Comparison of ENCODE assay signal across 18 cellular contexts in genomic region chr21:44763451-44764318, GRCh38. TPM values are rescaled to one million over a fixed set of nuclear protein-coding genes. Genes with fewer than 3 reads are reported as not detected.
DNase-seq lines count a peak whose midpoint lies in the region; ATAC-seq and TF ChIP-seq lines count a peak whose summit lies in the region.
"Had no signal": no experiment of that assay in that cellular context is flagged by ENCODE, and none has a peak within 500 bp of the region (broad histone marks: within the 10 kb centered on the region; RNA-seq: fewer than 3 reads in every experiment).

No MANE protein-coding gene starts in this region.

- H3K27ac Mint-ChIP-seq in chondrocyte (ENCODE audit: unreplicated experiment) (no peak overlapping the region), H9 (no peak overlapping the region; a peak in 1 of 7 replicates)
- H3K27ac Mint-ChIP-seq: CD8-positive, alpha-beta T cell; HFFc6 had no signal

- H3K79me2 ChIP-seq in H9 (ENCODE audit: insufficient read depth, low read length), result no peaks in the 10 kb centered on the region

- H3K4ac ChIP-seq in neuronal stem cell (ENCODE audit: low read length) (no peak overlapping the region), H9 (ENCODE audit: low read depth, low read length) (no peak overlapping the region)

- H3K4me2 ChIP-seq in neuronal stem cell (ENCODE audit: insufficient read depth, low read length, poor library complexity, severe bottlenecking), result no peak overlapping the region
- no peak overlapping the region for H3K4me2 ChIP-seq in H9 (ENCODE audit: insufficient read depth, insufficient read length, low read length)

- H3K27me3 ChIP-seq in right cardiac atrium (ENCODE audit: control insufficient read depth, insufficient read depth) (no peaks in the 10 kb centered on the region), neuronal stem cell (ENCODE audit: control insufficient read depth in 3 of 3, insufficient read depth in 3 of 3, low read depth in 1 of 3, low read length in 3 of 3) (no peaks in the 10 kb centered on the region), esophagus muscularis mucosa (no peaks in the 10 kb centered on the region), H9 (ENCODE audit: insufficient read depth, low read length) (no peaks in the 10 kb centered on the region)
- H3K27me3 ChIP-seq: BLaER1 had no signal

- no peak overlapping the region for H4K91ac ChIP-seq in neuronal stem cell (ENCODE audit: low read depth, low read length, poor library complexity)
- no peak overlapping the region for H4K91ac ChIP-seq in H9 (ENCODE audit: insufficient read length, low read depth, low read length)

- H2AFZ ChIP-seq in neuronal stem cell (ENCODE audit: low read length) (no peak overlapping the region), H9 (ENCODE audit: low read length) (no peak overlapping the region)

- no peak for TF ChIP-seq POLR2A in esophagus muscularis mucosa (IDR thresholded peaks at IDR 0.05; ENCODE audit: low read depth)

- H2AK5ac ChIP-seq in neuronal stem cell (ENCODE audit: low read depth, low read length), result peak overlapping the region; percentile 37
- no peak overlapping the region for H2AK5ac ChIP-seq in H9 (ENCODE audit: insufficient read length, low read length)

- peak overlapping the region; percentile 56 for H3K14ac ChIP-seq in neuronal stem cell (ENCODE audit: low read length)
- no peak overlapping the region for H3K14ac ChIP-seq in H9 (ENCODE audit: insufficient read depth, low read length)

- TF ChIP-seq EP300 in esophagus muscularis mucosa (IDR thresholded peaks at IDR 0.05), result no peak

- no peaks in the 10 kb centered on the region for H4K20me1 ChIP-seq in H9 (ENCODE audit: control insufficient read depth, insufficient read depth, insufficient read length)

- intact Hi-C loops in right cardiac atrium (cut with DNase I), result no loop called here
- intact Hi-C loops in left cardiac atrium (cut with DNase I), result no loop called here
- intact Hi-C loops in esophagus muscularis mucosa (cut with DNase I), result no loop called here

- no peaks in the 10 kb centered on the region for H3K27me3 Mint-ChIP-seq in chondrocyte (ENCODE audit: low read depth)
- peaks cover 1% of the 10 kb centered on the region; the same call in 1 of the 2 replicates for H3K27me3 Mint-ChIP-seq in H9 (ENCODE audit: low read depth)

- H3K36me3 Mint-ChIP-seq in chondrocyte (ENCODE audit: low read depth) (no peaks in the 10 kb centered on the region), H9 (ENCODE audit: insufficient read depth in 1 of 3, low read depth in 3 of 3) (peaks cover 0 to 4% (median 3%) of the 10 kb centered on the region in 3 experiments; a peak in 2 of 7 replicates)

- H4K5ac ChIP-seq in H9 (ENCODE audit: insufficient read length, low read depth, low read length), result no peak overlapping the region

- no peak overlapping the region for H3K18ac ChIP-seq in neuronal stem cell (ENCODE audit: low read length)
- H3K18ac ChIP-seq in H9 (ENCODE audit: insufficient read length, low read depth, low read length), result no peak overlapping the region

- H3K79me1 ChIP-seq in neuronal stem cell (ENCODE audit: low read depth, low read length), result peaks cover 11% of the 10 kb centered on the region
- no peaks in the 10 kb centered on the region for H3K79me1 ChIP-seq in H9 (ENCODE audit: insufficient read depth, low read depth, low read length, poor library complexity, severe bottlenecking)

- DNase-seq in right cardiac atrium (peak in 2 of 3 donors; percentile 43 to 49), left cardiac atrium (no peak), chondrocyte (ENCODE audit: low spot score) (peak; percentile 83), neuronal stem cell (ENCODE audit: low spot score) (no peak), esophagus muscularis mucosa (ENCODE audit: extremely low spot score) (no peak), KBM-7 (no peak), H9 (no peak)
- DNase-seq: CD8-positive, alpha-beta T cell; HFFc6; IMR-90; Karpas-422; MM.1S; NCI-H1092; NCI-H146; NCI-H2081 treated with DMSO at 0.1 percent for 48 hours; NK-92 treated with Interleukin-12 subunit alpha and Interleukin-12 subunit beta, amount 100 ng/mL, for 24 hours; Right ventricle myocardium superior had no signal

- H3K9me3 Mint-ChIP-seq in chondrocyte (ENCODE audit: low read depth) (no peaks in the 10 kb centered on the region), H9 (no peaks in the 10 kb centered on the region)
- H3K9me3 Mint-ChIP-seq: CD8-positive, alpha-beta T cell; HFFc6 had no signal

- H3K4me1 ChIP-seq in right cardiac atrium (ENCODE audit: control insufficient read depth, insufficient read depth, low read length) (no peaks in the 10 kb centered on the region), neuronal stem cell (ENCODE audit: control insufficient read depth in 2 of 2, insufficient read depth in 1 of 2, low read depth in 1 of 2, low read length in 2 of 2) (peaks cover 12 to 27% of the 10 kb centered on the region in 2 donors), esophagus muscularis mucosa (peaks cover 0 to 2% (median 0%) of the 10 kb centered on the region in 4 donors), H9 (ENCODE audit: insufficient read depth, low read length) (no peaks in the 10 kb centered on the region; the same call in 1 of the 2 replicates)

- H4K8ac ChIP-seq in neuronal stem cell (ENCODE audit: low read depth, low read length) (no peak overlapping the region), H9 (replicated peaks; ENCODE audit: insufficient read length, low read depth, low read length) (no peak overlapping the region)

- H3K36me3 ChIP-seq in neuronal stem cell (replicated peaks in 1 of 2; ENCODE audit: control insufficient read depth in 2 of 2, insufficient read depth in 2 of 2, low read length in 2 of 2) (peaks cover 0 to 3% of the 10 kb centered on the region in 2 donors), esophagus muscularis mucosa (peaks cover 0 to 9% (median 4%) of the 10 kb centered on the region in 4 donors)
- H3K36me3 ChIP-seq: BLaER1 had no signal

- H3K4me3 ChIP-seq in right cardiac atrium (ENCODE audit: low read length) (no peak overlapping the region), neuronal stem cell (ENCODE audit: low read length in 2 of 2) (no peak overlapping the region), esophagus muscularis mucosa (no peak overlapping the region)
- H3K4me3 ChIP-seq: BLaER1 had no signal

- in situ Hi-C loops in KBM-7 (cut with MboI; ENCODE audit: low pct_unique_long_range_greater_than_20kb, low sequenced_read_pairs), result no loop called here

- H3K4me3 Mint-ChIP-seq in chondrocyte (ENCODE audit: unreplicated experiment) (no peak overlapping the region), H9 (no peak overlapping the region)
- H3K4me3 Mint-ChIP-seq: CD8-positive, alpha-beta T cell; HFFc6 had no signal

- no peaks in the 10 kb centered on the region for H3K23me2 ChIP-seq in H9 (ENCODE audit: insufficient read length, low read depth, low read length, poor library complexity, severe bottlenecking)

- no peak for ATAC-seq in right cardiac atrium
- no peak for ATAC-seq in left cardiac atrium
- ATAC-seq: CD8-positive, alpha-beta T cell had no signal

- H3K9ac ChIP-seq in neuronal stem cell (ENCODE audit: low read depth, low read length, poor library complexity) (peak overlapping the region; percentile 60), H9 (ENCODE audit: extremely low read depth, insufficient read length, low read length) (no peak overlapping the region)
- H3K9ac ChIP-seq: BLaER1 had no signal

- H3K56ac ChIP-seq in H9 (ENCODE audit: insufficient read length, low read depth, low read length), result no peak overlapping the region

- H2BK12ac ChIP-seq in neuronal stem cell (ENCODE audit: low read length) (no peak overlapping the region), H9 (ENCODE audit: insufficient read length, low read depth, low read length) (no peak overlapping the region)

- H2BK15ac ChIP-seq in neuronal stem cell (ENCODE audit: low read length) (no peak overlapping the region), H9 (ENCODE audit: low read depth, low read length) (no peak overlapping the region)

- TF ChIP-seq CTCF in chondrocyte (IDR thresholded peaks at IDR 0.05) (no peak), esophagus muscularis mucosa (IDR thresholded peaks at IDR 0.05) (no peak), H9 (conservative IDR thresholded peaks at IDR 0.05) (no peak)

- H3K9me3 ChIP-seq in right cardiac atrium (ENCODE audit: control insufficient read depth, low read length), result no peaks in the 10 kb centered on the region
- peaks cover 0 to 2% of the 10 kb centered on the region in 2 donors for H3K9me3 ChIP-seq in neuronal stem cell (replicated peaks in 1 of 2; ENCODE audit: control insufficient read depth in 2 of 2, insufficient read depth in 1 of 2, low read depth in 1 of 2, low read length in 2 of 2)
- H3K9me3 ChIP-seq in esophagus muscularis mucosa, result no peaks in the 10 kb centered on the region
- H3K9me3 ChIP-seq in H9 (ENCODE audit: control insufficient read depth, low read depth, low read length), result no peaks in the 10 kb centered on the region
- H3K9me3 ChIP-seq: BLaER1 had no signal

- H3K4me1 Mint-ChIP-seq in chondrocyte (ENCODE audit: low read depth), result peaks cover 7% of the 10 kb centered on the region
- H3K4me1 Mint-ChIP-seq in H9, result peaks cover 50 to 60% of the 10 kb centered on the region in 2 experiments

- H2BK120ac ChIP-seq in neuronal stem cell (ENCODE audit: low read depth, low read length), result no peak overlapping the region
- no peak overlapping the region for H2BK120ac ChIP-seq in H9 (ENCODE audit: low read depth, low read length, poor library complexity, severe bottlenecking)

- no peak overlapping the region for H2BK20ac ChIP-seq in H9 (ENCODE audit: low read depth, low read length, poor library complexity, severe bottlenecking)

- H3T11ph ChIP-seq in H9 (ENCODE audit: low read length), result no peak overlapping the region

- H2BK5ac ChIP-seq in neuronal stem cell (ENCODE audit: low read length) (no peak overlapping the region), H9 (ENCODE audit: insufficient read length, low read length) (no peak overlapping the region)

- peak overlapping the region; percentile 85 for H3K23ac ChIP-seq in neuronal stem cell (ENCODE audit: low read depth, low read length, poor library complexity)
- no peak overlapping the region for H3K23ac ChIP-seq in H9 (ENCODE audit: insufficient read length, low read depth, low read length)

- no peak overlapping the region for H3K27ac ChIP-seq in right cardiac atrium (ENCODE audit: low read length)
- no peak overlapping the region for H3K27ac ChIP-seq in neuronal stem cell (replicated peaks; ENCODE audit: low read length)
- H3K27ac ChIP-seq in esophagus muscularis mucosa (replicated peaks in 1 of 4), result no peak overlapping the region
- H3K27ac ChIP-seq in H9 (ENCODE audit: insufficient read length, low read depth, low read length), result no peak overlapping the region
- H3K27ac ChIP-seq: BLaER1 had no signal

- WGBS in right cardiac atrium, result 81% methylated on average over 24 of the region's 25 CpGs
- WGBS in neuronal stem cell (ENCODE audit: extremely low coverage in 2 of 2, insufficient read length in 2 of 2, insufficient replicate concordance in 1 of 2), 2 donors, result no CpG with 5 or more reads among the region's 25 CpGs
- WGBS in esophagus muscularis mucosa, result 86% methylated on average over 12 of the region's 25 CpGs
- WGBS in H9 (ENCODE audit: extremely low coverage, insufficient read length, low lambda C conversion rate), result no CpG with 5 or more reads among the region's 25 CpGs

RNA-seq across cellular contexts. Expression of gene UBE2G2, which starts 37.9 kb away (rescaled TPM):
- total RNA-seq in right cardiac atrium (10 to 100 TPM; 57.0 to 69.8 (median 64.7) TPM), left cardiac atrium (10 to 100 TPM; 62.0 to 83.0 TPM), chondrocyte (48.5 to 75.5 TPM (median 54.8 TPM) in 3 replicates), esophagus muscularis mucosa (100 to 1,000 TPM in 1 of 4 donors, 10 to 100 TPM in 3; 74.4 to 174 (median 81.7) TPM), H9 (2021) (106 and 121 TPM in 2 replicates)
- 39.6 TPM for polyA plus RNA-seq in right cardiac atrium
- polyA plus RNA-seq in neuronal stem cell (2013, experiment 1 of 2), result 48.4 TPM
- 50.1 TPM for polyA plus RNA-seq in neuronal stem cell (2013, experiment 2 of 2)

RNA-seq across cellular contexts. Expression of gene TSPEAR, which starts 52.3 kb away (rescaled TPM):
- total RNA-seq in right cardiac atrium (1 to 10 TPM in 3 of 4 donors, under 1 TPM in 1; 0.29 to 4.6 (median 1.3) TPM), left cardiac atrium (1 to 10 TPM in 1 of 2 donors, under 1 TPM in 1; 0.39 to 1.6 TPM), chondrocyte (0.15 to 0.38 TPM in 2 of 3 replicates, not detected in the other), esophagus muscularis mucosa (under 1 TPM in 2 of 4 donors, not detected in 2; under 0.01 to 0.23 TPM), H9 (2021) (1.2 and 1.3 TPM in 2 replicates)
- polyA plus RNA-seq in right cardiac atrium, result 2.2 TPM
- polyA plus RNA-seq in neuronal stem cell (2013, experiment 1 of 2), result 0.04 TPM
- polyA plus RNA-seq in neuronal stem cell (2013, experiment 2 of 2), result 0.04 TPM
- total RNA-seq: CD8-positive, alpha-beta T cell; HFFc6; IMR-90 had no signal
- polyA plus RNA-seq: IMR-90 had no signal

RNA-seq across cellular contexts. Expression of gene SUMO3, which starts 54.2 kb away (rescaled TPM):
- total RNA-seq in right cardiac atrium, result 10 to 100 TPM; 74.4 to 87.8 (median 84.1) TPM
- 53.3 TPM for polyA plus RNA-seq in right cardiac atrium
- total RNA-seq in left cardiac atrium, result 10 to 100 TPM; 71.2 to 93.3 TPM
- total RNA-seq in chondrocyte, result 51.3 to 60.3 TPM (median 52.3 TPM) in 3 replicates
- 216 TPM for polyA plus RNA-seq in neuronal stem cell (2013, experiment 1 of 2)
- 212 TPM for polyA plus RNA-seq in neuronal stem cell (2013, experiment 2 of 2)
- total RNA-seq in esophagus muscularis mucosa, result 10 to 100 TPM; 46.1 to 52.2 (median 48.6) TPM
- total RNA-seq in H9 (2021), result 82.9 and 85.7 TPM in 2 replicates

Comparison
In these comparisons a context has a peak if more than half of its experiments do, and no peak if none do; other contexts are left out.
1. DNase-seq: peak in right cardiac atrium (2 of 3) and chondrocyte (single experiment); none in left cardiac atrium (single experiment), neuronal stem cell (single experiment), esophagus muscularis mucosa (single experiment), KBM-7 (single experiment) and H9 (single experiment).